9 cellular contexts compared by ENCODE assay signal in the genomic region with DNA sequence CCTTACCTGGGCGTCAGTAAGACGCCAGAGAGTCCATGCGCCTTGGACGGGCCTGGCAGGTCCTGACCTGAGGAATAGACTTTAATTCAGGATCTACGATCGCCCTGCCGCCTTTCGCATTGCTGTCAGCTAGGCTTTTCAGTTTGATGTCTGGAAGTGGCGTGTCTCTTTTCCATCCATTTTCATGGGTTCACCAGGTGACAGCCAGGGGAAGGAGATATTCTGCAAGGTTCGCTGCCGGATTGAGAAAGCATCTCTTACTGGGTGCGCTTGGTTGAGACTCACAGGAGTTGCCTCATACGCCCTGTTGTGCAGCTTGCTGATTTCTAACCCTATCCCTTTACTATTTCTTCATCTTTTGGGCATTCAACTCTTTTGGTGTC. TPM values are rescaled to one million over a fixed set of nuclear protein-coding genes. Genes with fewer than 3 reads are reported as not detected.
DNase-seq lines count a peak whose midpoint lies in the region; ATAC-seq and TF ChIP-seq lines count a peak whose summit lies in the region.
"Had no signal": no experiment of that assay in that cellular context is flagged by ENCODE, and none has a peak within 500 bp of the region (broad histone marks: within the 10 kb centered on the region; RNA-seq: fewer than 3 reads in every experiment).

No MANE protein-coding gene starts in this region.

- intact Hi-C loops in left lung (cut with DNase I) (no loop called here), thyroid gland (cut with DNase I) (no loop called here)

- H3K27ac ChIP-seq in HUES64 (ENCODE audit: low read depth, low read length), result no peak overlapping the region
- H3K27ac ChIP-seq in brain microvascular endothelial cell, result no peak overlapping the region
- no peak overlapping the region for H3K27ac ChIP-seq in left lung
- H3K27ac ChIP-seq in thyroid gland, result peak overlapping the region; percentile 75 to 81 (median 76)

- TF ChIP-seq CTCF in brain microvascular endothelial cell (IDR thresholded peaks at IDR 0.05; ENCODE audit: low read depth, low read length, missing control alignments) (no peak), left lung (IDR thresholded peaks at IDR 0.05) (no peak), thyroid gland (IDR thresholded peaks at IDR 0.05) (no peak)

- in situ Hi-C loops in brain microvascular endothelial cell (cut with HindIII; ENCODE audit: low pct_ligation_motif_present, low sequenced_read_pairs), result no loop called here

- H3K4me3 ChIP-seq in HUES64 (ENCODE audit: low read length) (peak overlapping the region; percentile 56), brain microvascular endothelial cell (ENCODE audit: low read depth, low read length) (peak overlapping the region; percentile 73), left lung (peak overlapping the region; percentile 24 to 27), thyroid gland (replicated peaks in 1 of 3) (peak overlapping the region in 2 of 3 donors; percentile 49 to 65)

- DNase-seq in brain microvascular endothelial cell (no peak), left lung (no peak), thyroid gland (no peak), NCI-H1417 treated with DMSO at 0.1 percent for 48 hours (lab: John Stamatoyannopoulos, UW) (no peak)
- no peak for DNase-seq in activated CD4-positive, CD25-positive, alpha-beta regulatory T cell treated with anti-CD3 and anti-CD28 coated beads, Interleukin-2, amount 50 U/mL, for 72 hours
- DNase-seq: effector CD4-positive, alpha-beta T cell had no signal

- H3K27me3 ChIP-seq in HUES64 (ENCODE audit: insufficient read depth, low read length), result peaks cover 38% of the 10 kb centered on the region
- no peaks in the 10 kb centered on the region for H3K27me3 ChIP-seq in brain microvascular endothelial cell (replicated peaks)
- H3K27me3 ChIP-seq in left lung, result peaks cover under 1 to 44% of the 10 kb centered on the region in 2 donors
- no peaks in the 10 kb centered on the region for H3K27me3 ChIP-seq in thyroid gland

- no peaks in the 10 kb centered on the region for H3K9me3 ChIP-seq in HUES64 (ENCODE audit: insufficient read depth, low read depth, low read length)
- no peaks in the 10 kb centered on the region for H3K9me3 ChIP-seq in left lung
- no peaks in the 10 kb centered on the region for H3K9me3 ChIP-seq in thyroid gland

- 21% methylated on average over 13 of the region's 13 CpGs for WGBS in HUES64
- 24 to 25% methylated on average over 9 of the region's 13 CpGs for WGBS in thyroid gland, 2 donors

- no peak for TF ChIP-seq POLR2A in thyroid gland (IDR thresholded peaks at IDR 0.05)

- ATAC-seq in left lung (peak; percentile 16), GM19328 (IDR thresholded peaks at IDR 0.05; ENCODE audit: unreplicated experiment) (no peak)

- H3K4me1 ChIP-seq in HUES64 (ENCODE audit: insufficient read depth, low read length) (peaks cover 12% of the 10 kb centered on the region; the same call in 1 of the 2 replicates), left lung (peaks cover 0 to 6% of the 10 kb centered on the region in 2 donors), thyroid gland (no peaks in the 10 kb centered on the region)

- no peaks in the 10 kb centered on the region for H3K36me3 ChIP-seq in HUES64 (ENCODE audit: insufficient read depth, low read length)
- H3K36me3 ChIP-seq in brain microvascular endothelial cell (replicated peaks), result no peaks in the 10 kb centered on the region
- H3K36me3 ChIP-seq in left lung, result no peaks in the 10 kb centered on the region
- H3K36me3 ChIP-seq in thyroid gland, result no peaks in the 10 kb centered on the region

- H3K9ac ChIP-seq in HUES64 (ENCODE audit: low read depth, low read length), result no peak overlapping the region

RNA-seq across cellular contexts. Expression of a gene that starts 7.4 kb away (rescaled TPM):
- 3.1 TPM for polyA plus RNA-seq in HUES64 (2013, experiment 1 of 2)
- polyA plus RNA-seq in HUES64 (2013, experiment 2 of 2), result 6.5 TPM
- total RNA-seq in left lung (1 to 10 TPM; 1.9 to 6.2 TPM), thyroid gland (10 to 100 TPM; 27.3 to 41.6 (median 35.4) TPM)
- total RNA-seq: activated CD8-positive, alpha-beta T cell treated with anti-CD3 and anti-CD28 coated beads for 36 hours had no signal

Comparison
In these comparisons a context has a peak if more than half of its experiments do, and no peak if none do; other contexts are left out.
1. H3K27ac ChIP-seq: peak in thyroid gland (3 of 3); none in HUES64 (single experiment), brain microvascular endothelial cell (single experiment) and left lung (0 of 2).
2. Peak in every context shown above with its lines, with median percentiles within 50 percentile points of each other: H3K4me3 ChIP-seq.